21 cellular contexts compared by ENCODE assay signal in genomic region chr7:24133691-24134090, GRCh38.
A peak's percentile ranks its signal among the peaks of the same experiment; 100 is the strongest.
DNase-seq lines count a peak whose midpoint lies in the region; ATAC-seq and TF ChIP-seq lines count a peak whose summit lies in the region.
"Had no signal": no experiment of that assay in that cellular context is flagged by ENCODE, and none has a peak within 500 bp of the region (broad histone marks: within the 10 kb centered on the region; RNA-seq: fewer than 3 reads in every experiment).

No MANE protein-coding gene starts in this region.

- H3K4me1 ChIP-seq in stomach, result no peaks in the 10 kb centered on the region
- H3K4me1 ChIP-seq: left lung had no signal

- WGBS in stomach, 5 donors, result 67 to 91% (median 73%) methylated on average over 4 of the region's 4 CpGs

- no peak for TF ChIP-seq POLR2A in stomach (IDR thresholded peaks at IDR 0.05)

- H3K4me3 Mint-ChIP-seq in stimulated activated naive CD8-positive, alpha-beta T cell treated with anti-CD3 and anti-CD28 coated beads, Interleukin-15, amount 100 ng/mL, for 72 hours, result no peak overlapping the region
- H3K4me3 Mint-ChIP-seq in stimulated activated naive B cell treated with anti-CD40 and anti-IgM and Interleukin-4, amounts not matched to agents 10 μg/mL and 1 μg/mL and 100 μg/mL, for 72 hours, result no peak overlapping the region
- H3K4me3 Mint-ChIP-seq: activated CD8-positive, alpha-beta memory T cell treated with anti-CD3 and anti-CD28 coated beads, Interleukin-2, amount 10 ng/mL, durations not matched to agents 7 days and 5 days; CD4-positive, CD25-positive, alpha-beta regulatory T cell had no signal

- H3K27me3 Mint-ChIP-seq in stimulated activated naive CD8-positive, alpha-beta T cell treated with anti-CD3 and anti-CD28 coated beads, Interleukin-15, amount 100 ng/mL, for 72 hours, result peaks cover 33% of the 10 kb centered on the region
- peaks cover 0 to 8% of the 10 kb centered on the region in 2 donors for H3K27me3 Mint-ChIP-seq in stimulated activated naive B cell treated with anti-CD40 and anti-IgM and Interleukin-4, amounts not matched to agents 10 μg/mL and 1 μg/mL and 100 μg/mL, for 72 hours
- H3K27me3 Mint-ChIP-seq: CD4-positive, CD25-positive, alpha-beta regulatory T cell had no signal

- no peaks in the 10 kb centered on the region for H3K36me3 ChIP-seq in stomach
- H3K36me3 ChIP-seq: left lung, neutrophil had no signal

- no peak for TF ChIP-seq CTCF in stomach (IDR thresholded peaks at IDR 0.05)

- intact Hi-C loops in stomach (cut with DNase I; ENCODE audit: low total_unique reads), result no loop called here

- peak; percentile 72 for ATAC-seq in stimulated activated naive CD8-positive, alpha-beta T cell treated with anti-CD3 and anti-CD28 coated beads, Interleukin-15, amount 100 ng/mL, for 72 hours
- no peak for ATAC-seq in stimulated activated naive CD8-positive, alpha-beta T cell treated with anti-CD3 and anti-CD28 coated beads, Interleukin-15, Interleukin-2, amounts not matched to agents 100 U/mL and 50 U/mL, for 24 hours
- ATAC-seq in GM21619 (IDR thresholded peaks at IDR 0.05; ENCODE audit: unreplicated experiment), result peak; percentile 28
- ATAC-seq in HG03460 (IDR thresholded peaks at IDR 0.05; ENCODE audit: unreplicated experiment), result peak; percentile 45
- peak; percentile 79 to 82 for ATAC-seq in stimulated activated naive B cell treated with anti-CD40 and anti-IgM and Interleukin-4, amounts not matched to agents 10 μg/mL and 1 μg/mL and 100 μg/mL, for 72 hours (replicated peaks)
- ATAC-seq: activated CD8-positive, alpha-beta memory T cell treated with anti-CD3 and anti-CD28 coated beads, Interleukin-2, amount 10 ng/mL, durations not matched to agents 7 days and 5 days; esophagus mucosa; left lung; mucosa of descending colon; SK-N-SH treated with all-trans-retinoic acid at 6 μM for 48 hours had no signal

- no peaks in the 10 kb centered on the region for H3K27me3 ChIP-seq in stomach
- H3K27me3 ChIP-seq: left lung, neutrophil had no signal

- peaks cover 12% of the 10 kb centered on the region for H3K4me1 Mint-ChIP-seq in stimulated activated naive CD8-positive, alpha-beta T cell treated with anti-CD3 and anti-CD28 coated beads, Interleukin-15, amount 100 ng/mL, for 72 hours
- peaks cover 9 to 20% of the 10 kb centered on the region in 2 donors for H3K4me1 Mint-ChIP-seq in stimulated activated naive B cell treated with anti-CD40 and anti-IgM and Interleukin-4, amounts not matched to agents 10 μg/mL and 1 μg/mL and 100 μg/mL, for 72 hours
- H3K4me1 Mint-ChIP-seq: CD4-positive, CD25-positive, alpha-beta regulatory T cell had no signal

- H3K27ac ChIP-seq in stomach, result no peak overlapping the region
- H3K27ac ChIP-seq: left lung, neutrophil had no signal

- no peak overlapping the region for H3K4me3 ChIP-seq in stomach
- H3K4me3 ChIP-seq: left lung, mucosa of descending colon had no signal

- no peaks in the 10 kb centered on the region for H3K9me3 Mint-ChIP-seq in stimulated activated naive CD8-positive, alpha-beta T cell treated with anti-CD3 and anti-CD28 coated beads, Interleukin-15, amount 100 ng/mL, for 72 hours
- no peaks in the 10 kb centered on the region for H3K9me3 Mint-ChIP-seq in stimulated activated naive B cell treated with anti-CD40 and anti-IgM and Interleukin-4, amounts not matched to agents 10 μg/mL and 1 μg/mL and 100 μg/mL, for 72 hours
- H3K9me3 Mint-ChIP-seq: CD4-positive, CD25-positive, alpha-beta regulatory T cell had no signal

- H3K36me3 Mint-ChIP-seq in stimulated activated naive B cell treated with anti-CD40 and anti-IgM and Interleukin-4, amounts not matched to agents 10 μg/mL and 1 μg/mL and 100 μg/mL, for 72 hours, result no peaks in the 10 kb centered on the region
- H3K36me3 Mint-ChIP-seq: activated CD8-positive, alpha-beta memory T cell treated with anti-CD3 and anti-CD28 coated beads, Interleukin-2, amount 10 ng/mL, durations not matched to agents 7 days and 5 days; CD4-positive, CD25-positive, alpha-beta regulatory T cell had no signal

- no peak for TF ChIP-seq EP300 in stomach (IDR thresholded peaks at IDR 0.05)

- H3K9me3 ChIP-seq in stomach, result no peaks in the 10 kb centered on the region
- H3K9me3 ChIP-seq: left lung, mucosa of descending colon, neutrophil had no signal

- peak in 1 of 2 donors; percentile 23 for DNase-seq in stimulated activated naive CD8-positive, alpha-beta T cell treated with anti-CD3 and anti-CD28 coated beads, Interleukin-15, amount 100 ng/mL, for 72 hours
- no peak for DNase-seq in stimulated activated naive CD8-positive, alpha-beta T cell treated with anti-CD3 and anti-CD28 coated beads, Interleukin-15, Interleukin-2, amounts not matched to agents 100 U/mL and 50 U/mL, for 24 hours
- DNase-seq in stimulated activated naive B cell treated with anti-CD40 and anti-IgM and Interleukin-4, amounts not matched to agents 10 μg/mL and 1 μg/mL and 100 μg/mL, for 72 hours, result peak; percentile 17
- DNase-seq in stimulated activated CD8-positive, alpha-beta memory T cell treated with anti-CD3 and anti-CD28 coated beads, Interleukin-4, amount 100 ng/mL, for 48 hours, result no peak
- no peak for DNase-seq in mucosa of gallbladder (ENCODE audit: low spot score)
- DNase-seq in stomach, result no peak
- DNase-seq: ACHN; activated CD4-positive, alpha-beta T cell treated with anti-CD3 and anti-CD28 coated beads for 1 hour; activated CD8-positive, alpha-beta memory T cell treated with anti-CD3 and anti-CD28 coated beads, Interleukin-2, amount 10 ng/mL, durations not matched to agents 7 days and 5 days; activated effector memory CD4-positive, alpha-beta T cell treated with Interleukin-2 at 50 U/mL for 16 hours; CD4-positive, CD25-positive, alpha-beta regulatory T cell; DMS53; left lung; mucosa of descending colon; NCI-H1694; retina had no signal

- no peak overlapping the region for H3K27ac Mint-ChIP-seq in stimulated activated naive CD8-positive, alpha-beta T cell treated with anti-CD3 and anti-CD28 coated beads, Interleukin-15, amount 100 ng/mL, for 72 hours
- no peak overlapping the region for H3K27ac Mint-ChIP-seq in stimulated activated naive B cell treated with anti-CD40 and anti-IgM and Interleukin-4, amounts not matched to agents 10 μg/mL and 1 μg/mL and 100 μg/mL, for 72 hours
- H3K27ac Mint-ChIP-seq: activated CD8-positive, alpha-beta memory T cell treated with anti-CD3 and anti-CD28 coated beads, Interleukin-2, amount 10 ng/mL, durations not matched to agents 7 days and 5 days; CD4-positive, CD25-positive, alpha-beta regulatory T cell had no signal
